Comparison of ENCODE assay signal across 9 cellular contexts in genomic region chr12:64890873-64891468, GRCh38.
DNase-seq lines count a peak whose midpoint lies in the region; ATAC-seq and TF ChIP-seq lines count a peak whose summit lies in the region.
"Had no signal": no experiment of that assay in that cellular context is flagged by ENCODE, and none has a peak within 500 bp of the region (broad histone marks: within the 10 kb centered on the region; RNA-seq: fewer than 3 reads in every experiment).

No MANE protein-coding gene starts in this region.

- CTCF ChIA-PET in HEK293 (lab: Yijun Ruan, JAX): interaction anchor here (0.6 to 4.8 kb wide), 44 partner anchors 8 to 1970 kb away, joined by 3 to 20 read pairs (median 3); no protein-coding TSS in a partner anchor

- peaks cover 5% of the 10 kb centered on the region; the same call in 1 of the 2 replicates for H3K4me1 ChIP-seq in HEK293 (ENCODE audit: control insufficient read depth, insufficient read depth, low read length)

- TF ChIP-seq CTCF in GM06990 (IDR thresholded peaks at IDR 0.05; ENCODE audit: insufficient read depth, low read length, poor library complexity, severe bottlenecking) (peak; percentile 51), HEK293 (tag by site-specific recombination; IDR thresholded peaks at IDR 0.05) (peak; percentile 61), fibroblast of the aortic adventitia (IDR thresholded peaks at IDR 0.05; ENCODE audit: insufficient read depth, low read length) (peak; percentile 58), omental fat pad (IDR thresholded peaks at IDR 0.05) (peak in 2 of 3 donors; percentile 22 to 64)

- POLR2A ChIA-PET in HEK293 (lab: Yijun Ruan, JAX): interaction anchor here (0.6 kb wide), 1 partner anchor 96 kb away, joined by 5 read pairs; no protein-coding TSS in a partner anchor

- H3K4me3 ChIP-seq in GM06990 (replicated peaks; ENCODE audit: low read depth, low read length) (no peak overlapping the region), HEK293 (ENCODE audit: low read depth, low read length) (no peak overlapping the region), fibroblast of the aortic adventitia (ENCODE audit: low read depth, low read length) (no peak overlapping the region)

- DNase-seq in GM06990 (ENCODE audit: extremely low read depth, insufficient read length) (peak; percentile 22), NCI-H187 treated with DMSO at 0.1 percent for 48 hours (lab: John Stamatoyannopoulos, UW) (peak; percentile 12), T1000 (lab: John Stamatoyannopoulos, UW) (peak; percentile 97), fibroblast of the aortic adventitia (ENCODE audit: low read depth) (peak; percentile 81), omental fat pad (ENCODE audit: low spot score) (no peak), activated gamma-delta T cell treated with Interleukin-2 at 50 U/mL for 16 hours (no peak)
- DNase-seq: activated T-cell treated with anti-CD3 and anti-CD28 coated beads, Interleukin-2, amount 50 U/mL, for 4 hours had no signal

- H3K27me3 ChIP-seq in GM06990 (replicated peaks; ENCODE audit: control insufficient read depth, insufficient read depth, low read length): no peaks in the 10 kb centered on the region

- ATAC-seq in omental fat pad (ENCODE audit: low FRiP score) (no peak), HG02973 (IDR thresholded peaks at IDR 0.05; ENCODE audit: unreplicated experiment) (no peak)

- H3K27ac ChIP-seq in HEK293 (ENCODE audit: extremely low read depth, low read depth, low read length): no peak overlapping the region

- H3K36me3 ChIP-seq in GM06990 (ENCODE audit: control insufficient read depth, insufficient read depth, low read length) (no peaks in the 10 kb centered on the region), HEK293 (ENCODE audit: control insufficient read depth in 2 of 2, insufficient read depth in 1 of 2, low read length in 2 of 2) (no peaks in the 10 kb centered on the region)

- H3K9me3 ChIP-seq in HEK293 (ENCODE audit: control insufficient read depth, insufficient read depth, low read depth, low read length): no peaks in the 10 kb centered on the region

TF ChIP-seq in HEK293, 187 proteins besides CTCF, POLR2A, EP300 and RAD21:
- TF ChIP-seq ELK4 (IDR thresholded peaks at IDR 0.05; ENCODE audit: borderline replicate concordance, low read depth, low read length): no peak
- no peak; the same call in 1 of the 2 replicates for TF ChIP-seq ZBTB6 (tag by site-specific recombination; IDR thresholded peaks at IDR 0.05)
- TF ChIP-seq ZNF660 (tag by site-specific recombination; IDR thresholded peaks at IDR 0.05): 0 out of 2 replicates have a peak, but pooled peaks have one; percentile 50
- TF ChIP-seq ZNF292 (tag by site-specific recombination; IDR thresholded peaks at IDR 0.05; ENCODE audit: borderline replicate concordance, low read depth): no peak
- no peak for TF ChIP-seq HIC1 (tag by site-specific recombination; IDR thresholded peaks at IDR 0.05)
- TF ChIP-seq KLF10 (tag by site-specific recombination; IDR thresholded peaks at IDR 0.05): 0 out of 2 replicates have a peak, but pooled peaks have one; percentile 9
- no peak for TF ChIP-seq MYNN (tag by site-specific recombination; IDR thresholded peaks at IDR 0.05; ENCODE audit: borderline replicate concordance)
- TF ChIP-seq ZNF654 (tag by site-specific recombination; IDR thresholded peaks at IDR 0.05; ENCODE audit: low read depth): peak; percentile 97
- no peak for TF ChIP-seq ZNF423 (tag by site-specific recombination; IDR thresholded peaks at IDR 0.05)
- 0 out of 2 replicates have a peak, but pooled peaks have one; percentile 26 for TF ChIP-seq ZXDB (tag by site-specific recombination; IDR thresholded peaks at IDR 0.05)

Comparison
In these comparisons a context has a peak if more than half of its experiments do, and no peak if none do; other contexts are left out.
1. DNase-seq: peak in GM06990 (single experiment), NCI-H187 treated with DMSO at 0.1 percent for 48 hours (single experiment), T1000 (single experiment) and fibroblast of the aortic adventitia (single experiment); none in omental fat pad (single experiment) and activated gamma-delta T cell treated with Interleukin-2 at 50 U/mL for 16 hours (single experiment).
2. Peak in every context shown above with its lines, with median percentiles within 50 percentile points of each other: CTCF ChIP-seq.